Comparison of ENCODE assay signal across 8 cellular contexts in genomic region chr5:40755093-40755406, GRCh38. TPM values are rescaled to one million over a fixed set of nuclear protein-coding genes. Genes with fewer than 3 reads are reported as not detected.
DNase-seq lines count a peak whose midpoint lies in the region; ATAC-seq and TF ChIP-seq lines count a peak whose summit lies in the region.

No MANE protein-coding gene starts in this region.

- peaks cover 14% of the 10 kb centered on the region for H3K4me1 Mint-ChIP-seq in activated CD8-positive, alpha-beta T cell treated with anti-CD3 and anti-CD28 coated beads, Interleukin-2, amount 10 ng/mL, durations not matched to agents 7 days and 5 days (ENCODE audit: low read depth)
- no peaks in the 10 kb centered on the region for H3K4me1 Mint-ChIP-seq in endothelial cell (ENCODE audit: unreplicated experiment)

- TF ChIP-seq CTCF in endothelial cell (IDR thresholded peaks at IDR 0.05; ENCODE audit: unreplicated experiment), result no peak

- POLR2A ChIA-PET in activated CD8-positive, alpha-beta T cell treated with anti-CD3 and anti-CD28 coated beads, Interleukin-2, amount 10 ng/mL, durations not matched to agents 7 days and 5 days (lab: Charles Lee), result interaction anchor here (0.6 to 1.6 kb wide), 6 partner anchors 10 to 1572 kb away, joined by 3 to 7 read pairs (median 4); partner anchors contain the start of gene PRKAA1

- DNase-seq in COR-L47 (lab: John Stamatoyannopoulos, UW) (peak; percentile 33), HK-2 (ENCODE audit: unreplicated experiment) (peak; percentile 68), NCI-H82 treated with DMSO at 0.1 percent for 48 hours (lab: John Stamatoyannopoulos, UW; ENCODE audit: unreplicated experiment) (peak; percentile 55), endothelial cell (ENCODE audit: low spot score) (peak; percentile 50), middle frontal gyrus (ENCODE audit: extremely low spot score, low spot score) (peak; percentile 50)
- DNase-seq in activated CD8-positive, alpha-beta T cell treated with anti-CD3 and anti-CD28 coated beads, Interleukin-2, amount 10 ng/mL, durations not matched to agents 7 days and 5 days, result peak; percentile 76
- peak; percentile 29 to 43 for DNase-seq in stimulated activated CD8-positive, alpha-beta memory T cell treated with anti-CD3 and anti-CD28 coated beads, Interleukin-2, amount 100 ng/mL, for 1 hour (ENCODE audit: low read depth in 2 of 2)

- H3K4me3 Mint-ChIP-seq in activated CD8-positive, alpha-beta T cell treated with anti-CD3 and anti-CD28 coated beads, Interleukin-2, amount 10 ng/mL, durations not matched to agents 7 days and 5 days, result no peak overlapping the region
- no peak overlapping the region for H3K4me3 Mint-ChIP-seq in endothelial cell (ENCODE audit: unreplicated experiment)

- peaks cover 30% of the 10 kb centered on the region for H3K36me3 Mint-ChIP-seq in activated CD8-positive, alpha-beta T cell treated with anti-CD3 and anti-CD28 coated beads, Interleukin-2, amount 10 ng/mL, durations not matched to agents 7 days and 5 days (ENCODE audit: low read depth)
- peaks cover 11% of the 10 kb centered on the region for H3K36me3 Mint-ChIP-seq in endothelial cell (ENCODE audit: low read depth, unreplicated experiment)

- H3K9me3 Mint-ChIP-seq in activated CD8-positive, alpha-beta T cell treated with anti-CD3 and anti-CD28 coated beads, Interleukin-2, amount 10 ng/mL, durations not matched to agents 7 days and 5 days (ENCODE audit: insufficient read depth), result no peaks in the 10 kb centered on the region
- H3K9me3 Mint-ChIP-seq in endothelial cell (ENCODE audit: unreplicated experiment), result no peaks in the 10 kb centered on the region

- H3K27ac Mint-ChIP-seq in activated CD8-positive, alpha-beta T cell treated with anti-CD3 and anti-CD28 coated beads, Interleukin-2, amount 10 ng/mL, durations not matched to agents 7 days and 5 days, result no peak overlapping the region
- no peak overlapping the region for H3K27ac Mint-ChIP-seq in endothelial cell (ENCODE audit: unreplicated experiment)

- CTCF ChIA-PET in activated CD8-positive, alpha-beta T cell treated with anti-CD3 and anti-CD28 coated beads, Interleukin-2, amount 10 ng/mL, durations not matched to agents 7 days and 5 days (lab: Charles Lee), result interaction anchor here (1.0 kb wide), 1 partner anchor 13 kb away, joined by 3 read pairs; no protein-coding TSS in a partner anchor

- no peaks in the 10 kb centered on the region for H3K27me3 Mint-ChIP-seq in activated CD8-positive, alpha-beta T cell treated with anti-CD3 and anti-CD28 coated beads, Interleukin-2, amount 10 ng/mL, durations not matched to agents 7 days and 5 days (ENCODE audit: low read depth)
- H3K27me3 Mint-ChIP-seq in endothelial cell (ENCODE audit: unreplicated experiment), result no peaks in the 10 kb centered on the region

- ATAC-seq in GM19463 (IDR thresholded peaks at IDR 0.05; ENCODE audit: unreplicated experiment), result peak; percentile 75
- ATAC-seq in activated CD8-positive, alpha-beta T cell treated with anti-CD3 and anti-CD28 coated beads, Interleukin-2, amount 10 ng/mL, durations not matched to agents 7 days and 5 days, result peak; percentile 72

RNA-seq across cellular contexts. Expression of gene TTC33, which starts 0.7 kb away (rescaled TPM):
- 10 to 100 TPM; 13.4 to 14.0 TPM for total RNA-seq in activated CD8-positive, alpha-beta T cell treated with anti-CD3 and anti-CD28 coated beads, Interleukin-2, amount 10 ng/mL, durations not matched to agents 7 days and 5 days
- 8.6 TPM for total RNA-seq in endothelial cell (ENCODE audit: unreplicated experiment)

RNA-seq across cellular contexts. Expression of gene PRKAA1, which starts 43.1 kb away (rescaled TPM):
- 10 to 100 TPM; 70.8 to 72.3 TPM for total RNA-seq in activated CD8-positive, alpha-beta T cell treated with anti-CD3 and anti-CD28 coated beads, Interleukin-2, amount 10 ng/mL, durations not matched to agents 7 days and 5 days
- total RNA-seq in endothelial cell (ENCODE audit: unreplicated experiment), result 95.4 TPM

Comparison
In these comparisons a context has a peak if more than half of its experiments do, and no peak if none do; other contexts are left out.
1. Peak in every context shown above with its lines: DNase-seq and ATAC-seq.